In the genomic region with DNA sequence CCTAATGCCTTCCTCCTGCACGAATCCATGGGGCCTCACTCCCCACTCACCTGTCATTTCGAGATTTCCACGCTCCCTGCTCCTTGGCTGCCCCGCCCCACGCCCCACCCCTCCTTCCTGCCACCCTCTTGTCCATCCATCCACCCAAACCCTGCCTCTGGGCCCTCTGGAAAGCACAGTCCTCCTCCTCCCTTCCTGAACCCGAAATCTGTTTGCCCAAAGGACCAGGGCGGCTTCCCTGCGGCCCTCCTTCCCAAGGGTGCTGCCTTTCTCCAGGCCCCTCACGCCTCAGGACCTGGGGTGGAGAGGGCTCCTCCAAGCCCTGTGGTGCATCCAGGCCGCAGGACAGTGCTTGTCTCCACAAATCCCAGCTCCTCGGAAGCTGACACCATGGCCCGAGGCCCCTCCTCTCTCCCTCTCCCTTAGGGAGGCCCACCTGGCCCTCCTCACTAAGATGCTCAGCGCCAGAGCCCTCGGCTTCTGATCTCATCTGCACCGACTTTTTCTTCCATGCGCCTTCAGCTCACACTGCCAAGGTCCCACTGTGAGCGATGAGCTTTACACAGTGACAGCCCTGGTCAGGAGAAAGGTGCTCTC, we compare ENCODE assay signal across 1 cellular context.
TF ChIP-seq lines count a peak whose summit lies in the region.

No MANE protein-coding gene starts in this region.

TF ChIP-seq in IMR-90, 13 proteins besides CTCF, POLR2A, EP300 and RAD21 (continued from another document):
- TF ChIP-seq, protein P1, sequence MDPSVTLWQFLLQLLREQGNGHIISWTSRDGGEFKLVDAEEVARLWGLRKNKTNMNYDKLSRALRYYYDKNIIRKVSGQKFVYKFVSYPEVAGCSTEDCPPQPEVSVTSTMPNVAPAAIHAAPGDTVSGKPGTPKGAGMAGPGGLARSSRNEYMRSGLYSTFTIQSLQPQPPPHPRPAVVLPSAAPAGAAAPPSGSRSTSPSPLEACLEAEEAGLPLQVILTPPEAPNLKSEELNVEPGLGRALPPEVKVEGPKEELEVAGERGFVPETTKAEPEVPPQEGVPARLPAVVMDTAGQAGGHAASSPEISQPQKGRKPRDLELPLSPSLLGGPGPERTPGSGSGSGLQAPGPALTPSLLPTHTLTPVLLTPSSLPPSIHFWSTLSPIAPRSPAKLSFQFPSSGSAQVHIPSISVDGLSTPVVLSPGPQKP (IDR thresholded peaks at IDR 0.05; ENCODE audit: borderline replicate concordance, low read depth, low read length): no peak
- TF ChIP-seq NFE2L2 (IDR thresholded peaks at IDR 0.05; ENCODE audit: low read depth, low read length): no peak
- TF ChIP-seq SMC3 (IDR thresholded peaks at IDR 0.05; ENCODE audit: low read depth, low read length): no peak
- TF ChIP-seq CEBPB (IDR thresholded peaks at IDR 0.05; ENCODE audit: low read depth, low read length): no peak
- no peak for TF ChIP-seq RFX5 (IDR thresholded peaks at IDR 0.05; ENCODE audit: low read depth, low read length)
- TF ChIP-seq BHLHE40 (IDR thresholded peaks at IDR 0.05; ENCODE audit: low read depth, low read length): no peak
- TF ChIP-seq MAFK (IDR thresholded peaks at IDR 0.05; ENCODE audit: low read depth, low read length): no peak
- TF ChIP-seq MXI1 (IDR thresholded peaks at IDR 0.05; ENCODE audit: borderline replicate concordance, low read depth, low read length): no peak
- no peak for TF ChIP-seq MAZ (IDR thresholded peaks at IDR 0.05; ENCODE audit: borderline replicate concordance, low read depth, low read length)
- TF ChIP-seq, protein P2, sequence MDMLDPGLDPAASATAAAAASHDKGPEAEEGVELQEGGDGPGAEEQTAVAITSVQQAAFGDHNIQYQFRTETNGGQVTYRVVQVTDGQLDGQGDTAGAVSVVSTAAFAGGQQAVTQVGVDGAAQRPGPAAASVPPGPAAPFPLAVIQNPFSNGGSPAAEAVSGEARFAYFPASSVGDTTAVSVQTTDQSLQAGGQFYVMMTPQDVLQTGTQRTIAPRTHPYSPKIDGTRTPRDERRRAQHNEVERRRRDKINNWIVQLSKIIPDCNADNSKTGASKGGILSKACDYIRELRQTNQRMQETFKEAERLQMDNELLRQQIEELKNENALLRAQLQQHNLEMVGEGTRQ (IDR thresholded peaks at IDR 0.05; ENCODE audit: low read depth, low read length): no peak
